23 cellular contexts compared by ENCODE assay signal in genomic region chr15:35123743-35124142, GRCh38. TPM values are rescaled to one million over a fixed set of nuclear protein-coding genes. Genes with fewer than 3 reads are reported as not detected.
DNase-seq lines count a peak whose midpoint lies in the region; ATAC-seq, FAIRE-seq and TF ChIP-seq lines count a peak whose summit lies in the region.
"Had no signal": no experiment of that assay in that cellular context is flagged by ENCODE, and none has a peak within 500 bp of the region (broad histone marks: within the 10 kb centered on the region; RNA-seq: fewer than 3 reads in every experiment).

No MANE protein-coding gene starts in this region.

- no peak overlapping the region for H3K4me3 Mint-ChIP-seq in activated CD8-positive, alpha-beta T cell treated with anti-CD3 and anti-CD28 coated beads, Interleukin-2, amount 10 ng/mL, durations not matched to agents 7 days and 5 days
- H3K4me3 Mint-ChIP-seq: CD8-positive, alpha-beta T cell had no signal

- TF ChIP-seq EP300 in K562 (IDR thresholded peaks at IDR 0.05; ENCODE audit: low read length), result no peak

- intact Hi-C loops in K562 (cut with micrococcal nuclease), result no loop called here

- H3K27ac ChIP-seq in K562 (ENCODE audit: extremely low read depth, low read depth, low read length), result no peak overlapping the region
- no peak overlapping the region for H3K27ac ChIP-seq in caudate nucleus (ENCODE audit: low read depth, low read length)
- H3K27ac ChIP-seq in right atrium auricular region, result no peak overlapping the region
- H3K27ac ChIP-seq: Peyer's patch had no signal

- H3K27me3 ChIP-seq in K562 (ENCODE audit: control insufficient read depth in 2 of 2, insufficient read depth in 2 of 2, low read length in 2 of 2) (no peaks in the 10 kb centered on the region), right atrium auricular region (no peaks in the 10 kb centered on the region)
- H3K27me3 ChIP-seq: Peyer's patch had no signal

- in situ Hi-C loops in K562 (cut with MboI), result no loop called here

- H4K20me1 ChIP-seq in K562 (replicated peaks; ENCODE audit: control insufficient read depth, insufficient read depth, low read length), result no peaks in the 10 kb centered on the region

- BruUV-seq in K562 (replicated peaks; lab: Mats Ljungman, UMichigan), result no TSS peak

- H3K36me3 ChIP-seq in K562 (ENCODE audit: control insufficient read depth, insufficient read depth, low read length) (no peaks in the 10 kb centered on the region), right atrium auricular region (no peaks in the 10 kb centered on the region)
- H3K36me3 ChIP-seq: Peyer's patch had no signal

- H3K79me2 ChIP-seq in K562 (ENCODE audit: control insufficient read depth, insufficient read depth, low read length), result no peaks in the 10 kb centered on the region

- TF ChIP-seq RAD21 in K562 (CRISPR knock-in tag; conservative IDR thresholded peaks at IDR 0.05 in 1 of 2, IDR thresholded peaks at IDR 0.05 in 1 of 2), result no peak

- peak; percentile 23 for DNase-seq in EH (ENCODE audit: low read depth)
- peak; percentile 53 for DNase-seq in NCI-H226
- DNase-seq in K562 (ENCODE audit: extremely low read depth in 1 of 4, low spot score in 3 of 4), result peak in 1 of 4 experiments; percentile 13
- DNase-seq in left kidney (ENCODE audit: low read depth, low spot score), result peak; percentile 12
- no peak for DNase-seq in caudate nucleus (lab: John Stamatoyannopoulos, UW)
- DNase-seq in activated CD8-positive, alpha-beta T cell treated with anti-CD3 and anti-CD28 coated beads, Interleukin-2, amount 10 ng/mL, durations not matched to agents 7 days and 5 days, result no peak
- no peak for DNase-seq in right atrium auricular region (ENCODE audit: low spot score)
- DNase-seq in DMS114 treated with DMSO at 0.1 percent for 48 hours (lab: John Stamatoyannopoulos, UW; ENCODE audit: unreplicated experiment), result no peak
- DNase-seq: 8988T; AML-193; C1 segment of cervical spinal cord; CD8-positive, alpha-beta T cell; DMS153; GDM1; NCI-H1105; NCI-H146; NCI-H2029; NCI-H345; NCI-H524; NCI-H82; Peyer's patch had no signal

- H3K4me1 ChIP-seq in K562 (replicated peaks in 1 of 2; ENCODE audit: control insufficient read depth in 2 of 2, insufficient read depth in 2 of 2, low read length in 2 of 2), result no peaks in the 10 kb centered on the region
- no peaks in the 10 kb centered on the region for H3K4me1 ChIP-seq in right atrium auricular region
- H3K4me1 ChIP-seq: Peyer's patch had no signal

- FAIRE-seq in K562 (lab: Jason Lieb, UNC), result no peak

- H3K36me3 Mint-ChIP-seq in activated CD8-positive, alpha-beta T cell treated with anti-CD3 and anti-CD28 coated beads, Interleukin-2, amount 10 ng/mL, durations not matched to agents 7 days and 5 days (ENCODE audit: low read depth), result no peaks in the 10 kb centered on the region

- ATAC-seq in K562, result no peak
- no peak for ATAC-seq in activated CD8-positive, alpha-beta T cell treated with anti-CD3 and anti-CD28 coated beads, Interleukin-2, amount 10 ng/mL, durations not matched to agents 7 days and 5 days
- ATAC-seq: CD8-positive, alpha-beta T cell had no signal

- no peak overlapping the region for H3K4me2 ChIP-seq in K562 (ENCODE audit: insufficient read depth, low read length)

- H3K9me3 ChIP-seq in K562 (replicated peaks; ENCODE audit: control insufficient read depth, insufficient read depth, low read depth, low read length) (no peaks in the 10 kb centered on the region; the same call in 1 of the 2 replicates), right atrium auricular region (no peaks in the 10 kb centered on the region)
- H3K9me3 ChIP-seq: Peyer's patch had no signal

- H3K4me1 Mint-ChIP-seq in activated CD8-positive, alpha-beta T cell treated with anti-CD3 and anti-CD28 coated beads, Interleukin-2, amount 10 ng/mL, durations not matched to agents 7 days and 5 days (ENCODE audit: low read depth), result no peaks in the 10 kb centered on the region

- H3K27me3 Mint-ChIP-seq in activated CD8-positive, alpha-beta T cell treated with anti-CD3 and anti-CD28 coated beads, Interleukin-2, amount 10 ng/mL, durations not matched to agents 7 days and 5 days (ENCODE audit: low read depth), result peaks cover 2% of the 10 kb centered on the region

- no peak for TF ChIP-seq CTCF in K562 (IDR thresholded peaks at IDR 0.05 in 2 of 3, conservative IDR thresholded peaks at IDR 0.05 in 1 of 3; ENCODE audit: insufficient read depth in 2 of 3, low read depth in 1 of 3, low read length in 3 of 3)
- no peak for TF ChIP-seq CTCF in right atrium auricular region (IDR thresholded peaks at IDR 0.05)

- no peaks in the 10 kb centered on the region for H3K9me3 Mint-ChIP-seq in activated CD8-positive, alpha-beta T cell treated with anti-CD3 and anti-CD28 coated beads, Interleukin-2, amount 10 ng/mL, durations not matched to agents 7 days and 5 days (ENCODE audit: insufficient read depth)

- TF ChIP-seq POLR2A in K562 (conservative IDR thresholded peaks at IDR 0.05), result no peak

- H3K9me1 ChIP-seq in K562 (ENCODE audit: control insufficient read depth, insufficient read depth, low read length), result no peaks in the 10 kb centered on the region

- CTCF ChIA-PET in K562 (lab: Yijun Ruan, JAX; ENCODE audit: low intra/inter-chr PET ratio), result no interaction called here
- CTCF ChIA-PET in activated CD8-positive, alpha-beta T cell treated with anti-CD3 and anti-CD28 coated beads, Interleukin-2, amount 10 ng/mL, durations not matched to agents 7 days and 5 days (lab: Charles Lee), result no interaction called here

- no peak overlapping the region for H2AFZ ChIP-seq in K562 (ENCODE audit: low read depth, low read length)

- no peak overlapping the region for H3K9ac ChIP-seq in K562 (ENCODE audit: insufficient read depth in 1 of 2, low read depth in 2 of 2, low read length in 2 of 2)

- H3K4me3 ChIP-seq in K562 (no peak overlapping the region), right atrium auricular region (no peak overlapping the region)
- H3K4me3 ChIP-seq: Peyer's patch had no signal

- H3K27ac Mint-ChIP-seq in activated CD8-positive, alpha-beta T cell treated with anti-CD3 and anti-CD28 coated beads, Interleukin-2, amount 10 ng/mL, durations not matched to agents 7 days and 5 days, result no peak overlapping the region
- H3K27ac Mint-ChIP-seq: CD8-positive, alpha-beta T cell had no signal

- POLR2A ChIA-PET in K562 (lab: Yijun Ruan, JAX), result interaction anchor here (0.6 to 1.9 kb wide), 4 partner anchors 13 to 1252 kb away, joined by 3 to 9 read pairs (median 4); no protein-coding TSS in a partner anchor
- POLR2A ChIA-PET in activated CD8-positive, alpha-beta T cell treated with anti-CD3 and anti-CD28 coated beads, Interleukin-2, amount 10 ng/mL, durations not matched to agents 7 days and 5 days (lab: Charles Lee), result no interaction called here

TF ChIP-seq in K562, 482 proteins besides CTCF, POLR2A, EP300 and RAD21 (continues in another document):
- TF ChIP-seq, protein P1, sequence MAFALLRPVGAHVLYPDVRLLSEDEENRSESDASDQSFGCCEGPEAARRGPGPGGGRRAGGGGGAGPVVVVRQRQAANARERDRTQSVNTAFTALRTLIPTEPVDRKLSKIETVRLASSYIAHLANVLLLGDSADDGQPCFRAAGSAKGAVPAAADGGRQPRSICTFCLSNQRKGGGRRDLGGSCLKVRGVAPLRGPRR (CRISPR knock-in tag; IDR thresholded peaks at IDR 0.05), result no peak
- TF ChIP-seq HNRNPL (IDR thresholded peaks at IDR 0.05; ENCODE audit: low read depth, low read length), result no peak
- TF ChIP-seq OTX1 (CRISPR knock-in tag; IDR thresholded peaks at IDR 0.05), result no peak
- no peak for TF ChIP-seq PBX2 (CRISPR knock-in tag; IDR thresholded peaks at IDR 0.05; ENCODE audit: low read depth)
- TF ChIP-seq PBX2 (tag; conservative IDR thresholded peaks at IDR 0.05; ENCODE audit: low read depth), result peak; percentile 97
- TF ChIP-seq SMARCA5 (IDR thresholded peaks at IDR 0.05), result no peak
- TF ChIP-seq RFX1 (IDR thresholded peaks at IDR 0.05), result peak; percentile 72
- TF ChIP-seq NCOA4 (IDR thresholded peaks at IDR 0.05; ENCODE audit: partially characterized antibody), result no peak

RNA-seq across cellular contexts. Expression of gene NANOGP8, which starts 38.6 kb away (rescaled TPM):
- not detected in 2 replicates for total RNA-seq in K562 (2011; cell fraction: chromatin; rRNA removed; ENCODE audit: low replicate concordance)
- not detected in 2 replicates for total RNA-seq in K562 (2011; cell fraction: nucleolus; rRNA removed)
- not detected in 2 replicates for total RNA-seq in K562 (2011; cell fraction: nucleoplasm; rRNA removed)
- total RNA-seq in K562 (2014; rRNA removed) (not detected in 2 replicates), K562 (2014; rRNA removed; fragmentation: Illumina TruSeq; extraction: Trizol) (not detected in 2 replicates), K562 (2015; rRNA removed; fragmentation: Illumina TruSeq; extraction: Trizol) (not detected in 2 replicates), K562 (2021) (not detected in 2 replicates), right atrium auricular region (under 1 TPM in 1 of 2 donors, not detected in 1; 0.39 TPM)
- polyA plus RNA-seq in K562 (2011; rRNA removed) (not detected in 2 replicates), K562 (2014; fragmentation: Illumina TruSeq; extraction: Trizol) (not detected in 2 replicates), K562 (2014; fragmentation: Nextera tagmentation; extraction: Ambion mirVana) (not detected), K562 (2014; rRNA removed) (not detected in 2 replicates)
- not detected in 2 replicates for polyA plus RNA-seq in K562 (2011; cell fraction: cytosol; rRNA removed)
- not detected in 2 replicates for polyA plus RNA-seq in K562 (2011; cell fraction: nucleus; rRNA removed)
- polyA plus RNA-seq in K562 (2012), result not detected in 2 replicates
- polyA minus RNA-seq in K562 (2011; rRNA and poly(A)+ RNA removed), result not detected in 2 replicates
- polyA minus RNA-seq in K562 (2011; cell fraction: cytosol; rRNA and poly(A)+ RNA removed), result not detected in 2 replicates
- polyA minus RNA-seq in K562 (2011; cell fraction: nucleus; rRNA and poly(A)+ RNA removed), result not detected in 2 replicates
- not detected for total RNA-seq in activated CD8-positive, alpha-beta T cell treated with anti-CD3 and anti-CD28 coated beads, Interleukin-2, amount 10 ng/mL, durations not matched to agents 7 days and 5 days
- total RNA-seq: CD8-positive, alpha-beta T cell; Daoy; H4 had no signal

Comparison
In these comparisons a context has a peak if more than half of its experiments do, and no peak if none do; other contexts are left out.
1. DNase-seq: peak in EH (single experiment), NCI-H226 (single experiment) and left kidney (single experiment); none in caudate nucleus (0 of 61), activated CD8-positive, alpha-beta T cell treated with anti-CD3 and anti-CD28 coated beads, Interleukin-2, amount 10 ng/mL, durations not matched to agents 7 days and 5 days (single experiment), right atrium auricular region (single experiment) and DMS114 treated with DMSO at 0.1 percent for 48 hours (single experiment).